16 cellular contexts compared by ENCODE assay signal in genomic region chr13:20609145-20609544, GRCh38. TPM values are rescaled to one million over a fixed set of nuclear protein-coding genes. Genes with fewer than 3 reads are reported as not detected.
DNase-seq lines count a peak whose midpoint lies in the region; ATAC-seq and TF ChIP-seq lines count a peak whose summit lies in the region.
"Had no signal": no experiment of that assay in that cellular context is flagged by ENCODE, and none has a peak within 500 bp of the region (broad histone marks: within the 10 kb centered on the region; RNA-seq: fewer than 3 reads in every experiment).

No MANE protein-coding gene starts in this region.

- H3K4me3 ChIP-seq in WI38 (ENCODE audit: low read depth, low read length) (peak overlapping the region; percentile 19; the same call in 1 of the 2 replicates), fibroblast of lung (replicated peaks in 1 of 4; ENCODE audit: control extremely low read depth in 1 of 4, insufficient read depth in 1 of 4, low read depth in 3 of 4, low read length in 4 of 4) (no peak overlapping the region)

- H3K36me3 ChIP-seq in fibroblast of lung (ENCODE audit: control insufficient read depth, insufficient read depth, low read length) = peaks cover 4% of the 10 kb centered on the region

- H4K20me1 ChIP-seq in fibroblast of lung (ENCODE audit: control insufficient read depth, extremely low read depth, insufficient read depth, low read length) = no peaks in the 10 kb centered on the region

- H3K27ac ChIP-seq in fibroblast of lung (ENCODE audit: insufficient read depth, low read length) = no peak overlapping the region
- H3K27ac ChIP-seq: C4-2B, foreskin keratinocyte had no signal

- no peak overlapping the region for H3K4me2 ChIP-seq in fibroblast of lung (ENCODE audit: extremely low read depth, insufficient read depth, low read length)

- intact Hi-C loops in sciatic nerve (cut with DNase I) = no loop called here

- no peak overlapping the region for H3K9ac ChIP-seq in fibroblast of lung (ENCODE audit: insufficient read depth, low read length)

- H3K9me3 ChIP-seq in fibroblast of lung (ENCODE audit: control insufficient read depth, insufficient read depth, low read depth, low read length) = no peaks in the 10 kb centered on the region

- no peak for TF ChIP-seq CTCF in WI38 (IDR thresholded peaks at IDR 0.05; ENCODE audit: low read depth, low read length)
- no peak for TF ChIP-seq CTCF in fibroblast of lung (conservative IDR thresholded peaks at IDR 0.05 in 1 of 2, IDR thresholded peaks at IDR 0.05 in 1 of 2; ENCODE audit: low read depth in 1 of 2, low read length in 2 of 2)

- ATAC-seq in GM18517 (IDR thresholded peaks at IDR 0.05; ENCODE audit: unreplicated experiment) (no peak), sciatic nerve (no peak), SK-N-SH treated with all-trans-retinoic acid at 6 μM for 48 hours (no peak)
- ATAC-seq: activated naive CD4-positive, alpha-beta T cell treated with anti-CD3 and anti-CD28 coated beads, Interleukin-2, amount 50 U/mL, for 72 hours; foreskin keratinocyte; Panc1; T-cell had no signal

- DNase-seq in EH (ENCODE audit: low read depth) (peak; percentile 69), fibroblast of lung (ENCODE audit: low read depth in 2 of 2) (peak; percentile 85 to 87), pulmonary artery endothelial cell (ENCODE audit: low read depth, low spot score) (peak; percentile 50), NCI-H510A (lab: John Stamatoyannopoulos, UW) (no peak), sciatic nerve (ENCODE audit: low spot score) (no peak)
- DNase-seq: activated CD4-positive, alpha-beta T cell treated with anti-CD3 and anti-CD28 coated beads for 1 hour; NCI-H1436; NCI-H510A treated with DMSO at 0.1 percent for 48 hours; T-cell had no signal

- H3K4me1 ChIP-seq in fibroblast of lung (ENCODE audit: control insufficient read depth, extremely low read depth, insufficient read depth, low read length) = no peaks in the 10 kb centered on the region
- H3K4me1 ChIP-seq: foreskin keratinocyte had no signal

- no peak overlapping the region for H2AFZ ChIP-seq in fibroblast of lung (ENCODE audit: low read length)

- H3K79me2 ChIP-seq in fibroblast of lung (ENCODE audit: control insufficient read depth, insufficient read depth, low read length) = no peaks in the 10 kb centered on the region

- H3K27me3 ChIP-seq in fibroblast of lung (ENCODE audit: control insufficient read depth, insufficient read depth, low read length) = no peaks in the 10 kb centered on the region
- H3K27me3 ChIP-seq: foreskin keratinocyte had no signal

TF ChIP-seq in SK-N-SH treated with all-trans-retinoic acid at 6 μM for 48 hours, 23 proteins besides CTCF, POLR2A, EP300 and RAD21:
- TF ChIP-seq ZFP30 (CRISPR knock-in tag; IDR thresholded peaks at IDR 0.05) = no peak
- no peak for TF ChIP-seq ZNF8 (CRISPR knock-in tag; IDR thresholded peaks at IDR 0.05)
- no peak for TF ChIP-seq ESRRG (CRISPR knock-in tag; IDR thresholded peaks at IDR 0.05)
- TF ChIP-seq TOX (CRISPR knock-in tag; IDR thresholded peaks at IDR 0.05; ENCODE audit: borderline replicate concordance) = no peak
- no peak for TF ChIP-seq RARB (CRISPR knock-in tag; IDR thresholded peaks at IDR 0.05)
- no peak for TF ChIP-seq GLIS3 (CRISPR knock-in tag; IDR thresholded peaks at IDR 0.05)
- TF ChIP-seq TSHZ2 (CRISPR knock-in tag; IDR thresholded peaks at IDR 0.05) = no peak
- TF ChIP-seq, protein P1, sequence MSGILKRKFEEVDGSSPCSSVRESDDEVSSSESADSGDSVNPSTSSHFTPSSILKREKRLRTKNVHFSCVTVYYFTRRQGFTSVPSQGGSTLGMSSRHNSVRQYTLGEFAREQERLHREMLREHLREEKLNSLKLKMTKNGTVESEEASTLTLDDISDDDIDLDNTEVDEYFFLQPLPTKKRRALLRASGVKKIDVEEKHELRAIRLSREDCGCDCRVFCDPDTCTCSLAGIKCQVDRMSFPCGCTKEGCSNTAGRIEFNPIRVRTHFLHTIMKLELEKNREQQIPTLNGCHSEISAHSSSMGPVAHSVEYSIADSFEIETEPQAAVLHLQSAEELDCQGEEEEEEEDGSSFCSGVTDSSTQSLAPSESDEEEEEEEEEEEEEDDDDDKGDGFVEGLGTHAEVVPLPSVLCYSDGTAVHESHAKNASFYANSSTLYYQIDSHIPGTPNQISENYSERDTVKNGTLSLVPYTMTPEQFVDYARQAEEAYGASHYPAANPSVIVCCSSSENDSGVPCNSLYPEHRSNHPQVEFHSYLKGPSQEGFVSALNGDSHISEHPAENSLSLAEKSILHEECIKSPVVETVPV (CRISPR knock-in tag; IDR thresholded peaks at IDR 0.05) = no peak
- TF ChIP-seq ZNF565 (CRISPR knock-in tag; conservative IDR thresholded peaks at IDR 0.05; ENCODE audit: low read depth) = no peak
- no peak for TF ChIP-seq ISL1 (CRISPR knock-in tag; IDR thresholded peaks at IDR 0.05)
- TF ChIP-seq SNAI2 (CRISPR knock-in tag; IDR thresholded peaks at IDR 0.05) = no peak
- no peak for TF ChIP-seq CSDC2 (CRISPR knock-in tag; IDR thresholded peaks at IDR 0.05)
- TF ChIP-seq ZNF70 (CRISPR knock-in tag; IDR thresholded peaks at IDR 0.05) = no peak
- TF ChIP-seq TCF4 (CRISPR knock-in tag; IDR thresholded peaks at IDR 0.05; ENCODE audit: borderline replicate concordance) = no peak
- no peak for TF ChIP-seq CREB5 (CRISPR knock-in tag; IDR thresholded peaks at IDR 0.05; ENCODE audit: low read depth)
- TF ChIP-seq ZC3H10 (CRISPR knock-in tag; IDR thresholded peaks at IDR 0.05) = no peak
- no peak for TF ChIP-seq OSR1 (CRISPR knock-in tag; IDR thresholded peaks at IDR 0.05)

RNA-seq across cellular contexts. Expression of gene IFT88, which starts 42.2 kb away (rescaled TPM):
- total RNA-seq in fibroblast of lung = 17.5 and 18.2 TPM in 2 replicates
- polyA plus RNA-seq in fibroblast of lung = 8.6 and 9.3 TPM in 2 replicates
- 7.7 and 7.9 TPM in 2 replicates for polyA plus RNA-seq in fibroblast of lung (2012)
- 1.1 TPM in 2 replicates for polyA minus RNA-seq in fibroblast of lung (ENCODE audit: low replicate concordance)
- 9.1 and 10.0 TPM in 2 replicates for total RNA-seq in pulmonary artery endothelial cell
- total RNA-seq in sciatic nerve = 20.5 TPM

Comparison
In these comparisons a context has a peak if more than half of its experiments do, and no peak if none do; other contexts are left out.
1. DNase-seq: peak in EH (single experiment), fibroblast of lung (2 of 2) and pulmonary artery endothelial cell (single experiment); none in NCI-H510A (single experiment) and sciatic nerve (single experiment).